ENCODE assay signal across 10 cellular contexts in the genomic region with DNA sequence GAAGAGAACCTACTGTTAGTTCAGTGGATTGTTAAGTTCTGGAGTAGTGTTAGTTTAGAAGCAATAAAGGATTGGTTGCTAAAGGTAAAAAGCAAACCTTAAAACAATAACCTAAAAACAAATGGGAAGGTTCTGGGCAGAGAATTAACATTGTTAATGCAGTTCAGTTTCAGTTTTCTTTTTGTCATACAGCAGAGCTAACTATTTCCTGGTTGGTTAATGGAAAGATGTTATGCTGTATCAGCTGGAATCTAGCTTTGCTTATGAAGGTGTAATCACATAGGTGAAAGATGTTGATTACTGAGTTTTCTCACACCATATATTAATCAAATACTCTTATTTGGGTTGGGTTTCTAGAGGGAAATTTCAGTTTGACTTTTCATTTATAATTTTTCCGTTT. TPM values are rescaled to one million over a fixed set of nuclear protein-coding genes. Genes with fewer than 3 reads are reported as not detected.
DNase-seq lines count a peak whose midpoint lies in the region; ATAC-seq and TF ChIP-seq lines count a peak whose summit lies in the region.
"Had no signal": no experiment of that assay in that cellular context is flagged by ENCODE, and none has a peak within 500 bp of the region (broad histone marks: within the 10 kb centered on the region; RNA-seq: fewer than 3 reads in every experiment).

No MANE protein-coding gene starts in this region.

- H3K36me3 Mint-ChIP-seq in activated naive CD4-positive, alpha-beta T cell treated with anti-CD3 and anti-CD28 coated beads for 36 hours (ENCODE audit: low read depth): peaks cover 15% of the 10 kb centered on the region
- H3K36me3 Mint-ChIP-seq in activated naive CD8-positive, alpha-beta T cell treated with anti-CD3 and anti-CD28 coated beads for 36 hours: peaks cover 13% of the 10 kb centered on the region

- TF ChIP-seq CTCF in foreskin fibroblast (IDR thresholded peaks at IDR 0.05; ENCODE audit: low read depth, low read length): no peak

- H3K4me3 Mint-ChIP-seq in activated naive CD4-positive, alpha-beta T cell treated with anti-CD3 and anti-CD28 coated beads for 36 hours: peak overlapping the region; percentile 6
- peak overlapping the region; percentile 22 for H3K4me3 Mint-ChIP-seq in activated naive CD8-positive, alpha-beta T cell treated with anti-CD3 and anti-CD28 coated beads for 36 hours
- peak overlapping the region; percentile 45 to 60 for H3K4me3 Mint-ChIP-seq in stimulated activated naive CD8-positive, alpha-beta T cell treated with anti-CD3 and anti-CD28 coated beads, Interleukin-15, amount 100 ng/mL, for 72 hours

- CTCF ChIA-PET in activated naive CD4-positive, alpha-beta T cell treated with anti-CD3 and anti-CD28 coated beads for 36 hours (lab: Charles Lee): interaction anchor here (0.7 to 2.1 kb wide), 3 partner anchors 11 to 236 kb away, joined by 3 to 9 read pairs (median 4); no protein-coding TSS in a partner anchor

- no peak for DNase-seq in activated naive CD4-positive, alpha-beta T cell treated with anti-CD3 and anti-CD28 coated beads for 36 hours
- no peak for DNase-seq in activated naive CD4-positive, alpha-beta T cell (lab: John Stamatoyannopoulos, UW)
- DNase-seq in activated naive CD8-positive, alpha-beta T cell treated with anti-CD3 and anti-CD28 coated beads for 36 hours: no peak
- DNase-seq in stimulated activated naive CD8-positive, alpha-beta T cell treated with anti-CD3 and anti-CD28 coated beads, Interleukin-15, amount 100 ng/mL, for 72 hours: no peak
- DNase-seq in foreskin fibroblast (no peak), NCI-H1105 (lab: John Stamatoyannopoulos, UW) (no peak)

- no peaks in the 10 kb centered on the region for H3K9me3 Mint-ChIP-seq in activated naive CD4-positive, alpha-beta T cell treated with anti-CD3 and anti-CD28 coated beads for 36 hours
- no peaks in the 10 kb centered on the region for H3K9me3 Mint-ChIP-seq in activated naive CD8-positive, alpha-beta T cell treated with anti-CD3 and anti-CD28 coated beads for 36 hours
- no peaks in the 10 kb centered on the region for H3K9me3 Mint-ChIP-seq in stimulated activated naive CD8-positive, alpha-beta T cell treated with anti-CD3 and anti-CD28 coated beads, Interleukin-15, amount 100 ng/mL, for 72 hours

- H3K4me3 ChIP-seq in foreskin fibroblast (ENCODE audit: low read depth in 1 of 2, low read length in 2 of 2): no peak overlapping the region
- H3K4me3 ChIP-seq: skin epidermis, suprapubic skin had no signal

- H3K27ac Mint-ChIP-seq in activated naive CD4-positive, alpha-beta T cell treated with anti-CD3 and anti-CD28 coated beads for 36 hours: peak overlapping the region; percentile 75
- H3K27ac Mint-ChIP-seq in activated naive CD8-positive, alpha-beta T cell treated with anti-CD3 and anti-CD28 coated beads for 36 hours: peak overlapping the region; percentile 89
- H3K27ac Mint-ChIP-seq in stimulated activated naive CD8-positive, alpha-beta T cell treated with anti-CD3 and anti-CD28 coated beads, Interleukin-15, amount 100 ng/mL, for 72 hours: peak overlapping the region in 1 of 2 donors; percentile 91

- peaks cover 24% of the 10 kb centered on the region for H3K4me1 Mint-ChIP-seq in activated naive CD4-positive, alpha-beta T cell treated with anti-CD3 and anti-CD28 coated beads for 36 hours (ENCODE audit: low read depth)
- peaks cover 33% of the 10 kb centered on the region for H3K4me1 Mint-ChIP-seq in activated naive CD8-positive, alpha-beta T cell treated with anti-CD3 and anti-CD28 coated beads for 36 hours
- peaks cover 26% of the 10 kb centered on the region for H3K4me1 Mint-ChIP-seq in stimulated activated naive CD8-positive, alpha-beta T cell treated with anti-CD3 and anti-CD28 coated beads, Interleukin-15, amount 100 ng/mL, for 72 hours

- intact Hi-C loops in activated naive CD4-positive, alpha-beta T cell treated with anti-CD3 and anti-CD28 coated beads for 36 hours (cut with micrococcal nuclease): no loop called here

- ATAC-seq in HG03097 (IDR thresholded peaks at IDR 0.05; ENCODE audit: low FRiP score, unreplicated experiment) (peak; percentile 49), HG02642 (IDR thresholded peaks at IDR 0.05; ENCODE audit: poor library complexity, unreplicated experiment) (no peak)
- peak; percentile 67 for ATAC-seq in stimulated activated naive CD8-positive, alpha-beta T cell treated with anti-CD3 and anti-CD28 coated beads, Interleukin-15, amount 100 ng/mL, for 72 hours

- H3K27me3 Mint-ChIP-seq in activated naive CD4-positive, alpha-beta T cell treated with anti-CD3 and anti-CD28 coated beads for 36 hours (ENCODE audit: low read depth): no peaks in the 10 kb centered on the region
- no peaks in the 10 kb centered on the region for H3K27me3 Mint-ChIP-seq in activated naive CD8-positive, alpha-beta T cell treated with anti-CD3 and anti-CD28 coated beads for 36 hours
- no peaks in the 10 kb centered on the region for H3K27me3 Mint-ChIP-seq in stimulated activated naive CD8-positive, alpha-beta T cell treated with anti-CD3 and anti-CD28 coated beads, Interleukin-15, amount 100 ng/mL, for 72 hours

RNA-seq across cellular contexts. Expression of a gene that starts 23.8 kb away (rescaled TPM):
- 10 to 100 TPM; 72.0 to 75.1 TPM for total RNA-seq in activated naive CD4-positive, alpha-beta T cell treated with anti-CD3 and anti-CD28 coated beads for 36 hours
- 10 to 100 TPM; 57.2 to 59.5 TPM for total RNA-seq in activated naive CD8-positive, alpha-beta T cell treated with anti-CD3 and anti-CD28 coated beads for 36 hours
